8 cellular contexts compared by ENCODE assay signal in the genomic region with DNA sequence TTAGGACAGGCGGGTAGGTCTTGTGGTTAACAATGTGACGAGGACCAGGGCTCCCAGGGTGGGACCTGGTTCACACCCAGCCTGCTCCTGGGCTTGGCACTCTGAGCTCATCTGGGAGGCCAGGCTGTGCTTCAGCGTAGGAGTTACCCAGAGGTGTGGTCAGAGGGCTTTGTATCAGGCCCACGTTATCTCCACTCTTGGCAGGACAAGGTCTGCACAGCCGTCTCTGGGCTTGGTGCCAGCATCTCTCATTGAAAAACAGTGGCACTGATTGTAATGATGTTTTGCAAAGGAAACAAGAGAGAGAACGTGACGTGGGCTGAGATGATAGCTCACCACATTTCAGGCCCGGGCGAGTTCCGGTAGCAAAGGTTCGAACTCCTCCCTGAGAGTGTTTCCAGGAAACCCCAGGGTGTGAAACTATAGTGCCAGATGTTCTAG.
A peak's percentile ranks its signal among the peaks of the same experiment; 100 is the strongest.
DNase-seq lines count a peak whose midpoint lies in the region; ATAC-seq lines count a peak whose summit lies in the region.
"Had no signal": no experiment of that assay in that cellular context is flagged by ENCODE, and none has a peak within 500 bp of the region (broad histone marks: within the 10 kb centered on the region; RNA-seq: fewer than 3 reads in every experiment).

No MANE protein-coding gene starts in this region.

- peak overlapping the region; percentile 77 for H3K27ac Mint-ChIP-seq in stimulated activated naive CD8-positive, alpha-beta T cell treated with anti-CD3 and anti-CD28 coated beads, Interleukin-15, Interleukin-2, amounts not matched to agents 100 ng/mL and 50 ng/mL, for 24 hours
- H3K27ac Mint-ChIP-seq: activated B cell treated with CpG ODN at 0.5 μM for 24 hours had no signal

- DNase-seq in NCI-H146 treated with DMSO at 0.1 percent for 48 hours (lab: John Stamatoyannopoulos, UW; ENCODE audit: unreplicated experiment) (peak; percentile 27), dermis blood vessel endothelial cell (peak; percentile 98), cortex of kidney (lab: John Stamatoyannopoulos, UW) (no peak)
- peak; percentile 65 to 71 for DNase-seq in activated CD4-positive, alpha-beta T cell treated with anti-CD3 and anti-CD28 coated beads, Interleukin-2, amount 50 U/mL, for 4 hours
- DNase-seq: activated B cell treated with CpG ODN at 0.5 μM for 24 hours had no signal

- no peaks in the 10 kb centered on the region for H3K27me3 ChIP-seq in muscle layer of duodenum (ENCODE audit: low read depth, low read length)

- H3K9me3 ChIP-seq in muscle layer of duodenum (ENCODE audit: control insufficient read depth in 1 of 2, low read length in 2 of 2) = no peaks in the 10 kb centered on the region

- ATAC-seq in GM21447 (IDR thresholded peaks at IDR 0.05; ENCODE audit: unreplicated experiment) = peak; percentile 86

- H3K9me3 Mint-ChIP-seq in stimulated activated naive CD8-positive, alpha-beta T cell treated with anti-CD3 and anti-CD28 coated beads, Interleukin-15, Interleukin-2, amounts not matched to agents 100 ng/mL and 50 ng/mL, for 24 hours = peaks cover 10% of the 10 kb centered on the region
- H3K9me3 Mint-ChIP-seq: activated B cell treated with CpG ODN at 0.5 μM for 24 hours had no signal

- H3K36me3 Mint-ChIP-seq in stimulated activated naive CD8-positive, alpha-beta T cell treated with anti-CD3 and anti-CD28 coated beads, Interleukin-15, Interleukin-2, amounts not matched to agents 100 ng/mL and 50 ng/mL, for 24 hours (ENCODE audit: low read depth) = no peaks in the 10 kb centered on the region

- no peaks in the 10 kb centered on the region for H3K36me3 ChIP-seq in muscle layer of duodenum (ENCODE audit: control insufficient read depth in 1 of 2, insufficient read depth in 2 of 2, low read length in 2 of 2)

- peaks cover 4% of the 10 kb centered on the region for H3K27me3 Mint-ChIP-seq in stimulated activated naive CD8-positive, alpha-beta T cell treated with anti-CD3 and anti-CD28 coated beads, Interleukin-15, Interleukin-2, amounts not matched to agents 100 ng/mL and 50 ng/mL, for 24 hours

- H3K4me1 Mint-ChIP-seq in stimulated activated naive CD8-positive, alpha-beta T cell treated with anti-CD3 and anti-CD28 coated beads, Interleukin-15, Interleukin-2, amounts not matched to agents 100 ng/mL and 50 ng/mL, for 24 hours (ENCODE audit: low read depth) = peaks cover 41% of the 10 kb centered on the region

- peak overlapping the region; percentile 86 for H3K27ac ChIP-seq in muscle layer of duodenum (ENCODE audit: low read length)

- peak overlapping the region; percentile 38 for H3K4me3 Mint-ChIP-seq in stimulated activated naive CD8-positive, alpha-beta T cell treated with anti-CD3 and anti-CD28 coated beads, Interleukin-15, Interleukin-2, amounts not matched to agents 100 ng/mL and 50 ng/mL, for 24 hours
- H3K4me3 Mint-ChIP-seq: activated B cell treated with CpG ODN at 0.5 μM for 24 hours had no signal

- no peak overlapping the region for H3K4me3 ChIP-seq in muscle layer of duodenum (ENCODE audit: low read depth in 1 of 2, low read length in 2 of 2)

- H3K4me1 ChIP-seq in muscle layer of duodenum (ENCODE audit: control insufficient read depth in 1 of 2, insufficient read depth in 2 of 2, low read length in 2 of 2) = no peaks in the 10 kb centered on the region
